Comparison of ENCODE assay signal across 24 cellular contexts in genomic region chr2:132275396-132275795, GRCh38.
"Had no signal": no experiment of that assay in that cellular context is flagged by ENCODE, and none has a peak within 500 bp of the region (broad histone marks: within the 10 kb centered on the region; RNA-seq: fewer than 3 reads in every experiment).

No MANE protein-coding gene starts in this region.

- H2AFZ ChIP-seq: parathyroid adenoma had no signal

- H3K4me3 ChIP-seq: gastrocnemius medialis, lung, smooth muscle cell, suprapubic skin, transverse colon, upper lobe of right lung, vagina had no signal

- H3K27me3 ChIP-seq: gastrocnemius medialis, suprapubic skin, transverse colon, upper lobe of right lung, vagina had no signal

- H3K27ac Mint-ChIP-seq: effector memory CD8-positive, alpha-beta T cell; memory B cell; mesothelial cell of epicardium; naive thymus-derived CD4-positive, alpha-beta T cell; nephron; progenitor cell of endocrine pancreas; stimulated activated naive CD8-positive, alpha-beta T cell treated with anti-CD3 and anti-CD28 coated beads, Interleukin-15, amount 100 ng/mL, for 72 hours had no signal

- H3K4me1 Mint-ChIP-seq: mesothelial cell of epicardium; naive thymus-derived CD4-positive, alpha-beta T cell; nephron; stimulated activated naive CD8-positive, alpha-beta T cell treated with anti-CD3 and anti-CD28 coated beads, Interleukin-15, amount 100 ng/mL, for 72 hours had no signal

- H3K9me3 ChIP-seq: gastrocnemius medialis, suprapubic skin, transverse colon, upper lobe of right lung, vagina had no signal

- H3K9ac ChIP-seq: parathyroid adenoma had no signal

- H3K4me1 ChIP-seq: gastrocnemius medialis, parathyroid adenoma, suprapubic skin, transverse colon, upper lobe of right lung, vagina had no signal

- ATAC-seq: effector memory CD8-positive, alpha-beta T cell; gastrocnemius medialis; left lobe of liver; naive thymus-derived CD4-positive, alpha-beta T cell; sciatic nerve; stimulated activated naive CD8-positive, alpha-beta T cell treated with anti-CD3 and anti-CD28 coated beads, Interleukin-15, amount 100 ng/mL, for 72 hours; upper lobe of right lung had no signal

- H3K4me3 Mint-ChIP-seq: effector memory CD8-positive, alpha-beta T cell; memory B cell; mesothelial cell of epicardium; naive thymus-derived CD4-positive, alpha-beta T cell; nephron; stimulated activated naive CD8-positive, alpha-beta T cell treated with anti-CD3 and anti-CD28 coated beads, Interleukin-15, amount 100 ng/mL, for 72 hours had no signal

- H3K27ac ChIP-seq: gastrocnemius medialis, parathyroid adenoma, suprapubic skin, transverse colon, upper lobe of right lung, vagina had no signal

- H3K79me2 ChIP-seq: parathyroid adenoma had no signal

- DNase-seq: cortex of kidney; effector memory CD8-positive, alpha-beta T cell; foreskin fibroblast; gastrocnemius medialis; naive thymus-derived CD4-positive, alpha-beta T cell; stimulated activated CD4-positive, alpha-beta T cell treated with anti-CD3 and anti-CD28 coated beads, Interleukin-12 subunit alpha, Interleukin-12 subunit beta, amount 100 ng/mL, for 4 hours; stimulated activated CD4-positive, alpha-beta T cell treated with anti-CD3 and anti-CD28 coated beads, Interleukin-1b, Interleukin-23, amount 100 ng/mL, for 48 hours; stimulated activated CD4-positive, alpha-beta T cell treated with anti-CD3 and anti-CD28 coated beads, Interleukin-4, amount 100 ng/mL, for 1 hour; stimulated activated CD8-positive, alpha-beta memory T cell treated with anti-CD3 and anti-CD28 coated beads, Interleukin-4, amount 100 ng/mL, for 48 hours; stimulated activated naive CD4-positive, alpha-beta T cell; stimulated activated naive CD8-positive, alpha-beta T cell treated with anti-CD3 and anti-CD28 coated beads, Interleukin-15, amount 100 ng/mL, for 72 hours; transverse colon; upper lobe of right lung had no signal

- H3K36me3 ChIP-seq: gastrocnemius medialis, suprapubic skin, transverse colon, upper lobe of right lung, vagina had no signal

- H3K4me2 ChIP-seq: smooth muscle cell had no signal

- H3K27me3 Mint-ChIP-seq: effector memory CD8-positive, alpha-beta T cell; progenitor cell of endocrine pancreas; stimulated activated naive CD8-positive, alpha-beta T cell treated with anti-CD3 and anti-CD28 coated beads, Interleukin-15, amount 100 ng/mL, for 72 hours had no signal
